ENCODE assay signal across 1 cellular context in the genomic region with DNA sequence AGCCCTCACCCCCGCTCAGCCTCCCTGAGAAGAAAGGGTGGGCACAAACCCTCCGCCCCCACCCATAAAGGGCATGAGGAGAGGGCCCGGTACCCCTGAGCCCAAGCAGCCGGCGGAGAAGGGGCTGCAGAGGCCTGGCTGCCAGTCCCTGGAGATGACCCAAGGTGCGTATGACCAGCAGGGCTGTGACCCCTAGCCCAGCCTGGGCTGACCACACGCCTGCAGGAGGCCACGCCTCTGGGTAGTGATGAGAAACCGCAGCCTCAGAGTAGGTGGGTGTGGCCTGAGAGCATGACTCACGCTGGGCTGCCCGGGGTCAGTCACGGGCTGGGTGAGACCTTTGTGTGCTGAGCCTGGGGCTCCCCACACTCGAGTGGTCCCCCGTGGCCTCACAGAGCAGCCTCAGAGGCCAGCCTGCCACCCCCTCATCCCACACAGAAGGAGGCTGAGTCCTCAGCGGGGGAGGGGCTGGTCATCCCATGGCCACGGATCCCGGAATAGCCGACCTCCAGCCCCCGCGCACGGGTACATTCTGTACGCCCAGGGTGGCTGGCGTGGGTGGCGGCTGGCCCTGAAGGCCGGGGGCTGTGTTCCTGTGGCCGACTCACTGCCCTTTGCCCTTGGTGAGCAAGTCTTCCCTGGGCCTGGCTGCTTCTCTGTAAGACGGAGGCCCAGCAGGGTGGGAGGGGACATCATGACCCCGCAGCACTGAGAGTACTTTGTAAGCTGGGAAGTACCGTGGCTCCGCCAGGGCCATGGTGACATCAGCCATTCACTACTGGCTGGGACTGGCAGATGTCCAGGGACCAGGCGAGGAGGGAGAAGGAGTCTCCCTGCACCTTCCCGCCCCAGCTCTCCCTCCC.
A peak's percentile ranks its signal among the peaks of the same experiment; 100 is the strongest.
TF ChIP-seq lines count a peak whose summit lies in the region.

No MANE protein-coding gene starts in this region.

TF ChIP-seq in HepG2, 621 proteins besides CTCF, POLR2A, EP300 and RAD21 (continued from another document and continues in another):
- TF ChIP-seq ZNF124 (CRISPR knock-in tag; IDR thresholded peaks at IDR 0.05) = 0 out of 2 replicates have a peak, but pooled peaks have one; percentile 78
- TF ChIP-seq ZFP1 (CRISPR knock-in tag; IDR thresholded peaks at IDR 0.05) = 0 out of 2 replicates have a peak, but pooled peaks have one; percentile 43
- no peak for TF ChIP-seq TBL1XR1 (IDR thresholded peaks at IDR 0.05; ENCODE audit: borderline replicate concordance, low read length, partially characterized antibody)
- TF ChIP-seq TRIM24 (CRISPR knock-in tag; IDR thresholded peaks at IDR 0.05) = no peak
- 0 out of 2 replicates have a peak, but pooled peaks have one; percentile 47 for TF ChIP-seq ZNF616 (CRISPR knock-in tag; IDR thresholded peaks at IDR 0.05; ENCODE audit: low read depth)
- no peak for TF ChIP-seq ZNF382 (CRISPR knock-in tag; IDR thresholded peaks at IDR 0.05; ENCODE audit: borderline replicate concordance)
- TF ChIP-seq, protein P1, sequence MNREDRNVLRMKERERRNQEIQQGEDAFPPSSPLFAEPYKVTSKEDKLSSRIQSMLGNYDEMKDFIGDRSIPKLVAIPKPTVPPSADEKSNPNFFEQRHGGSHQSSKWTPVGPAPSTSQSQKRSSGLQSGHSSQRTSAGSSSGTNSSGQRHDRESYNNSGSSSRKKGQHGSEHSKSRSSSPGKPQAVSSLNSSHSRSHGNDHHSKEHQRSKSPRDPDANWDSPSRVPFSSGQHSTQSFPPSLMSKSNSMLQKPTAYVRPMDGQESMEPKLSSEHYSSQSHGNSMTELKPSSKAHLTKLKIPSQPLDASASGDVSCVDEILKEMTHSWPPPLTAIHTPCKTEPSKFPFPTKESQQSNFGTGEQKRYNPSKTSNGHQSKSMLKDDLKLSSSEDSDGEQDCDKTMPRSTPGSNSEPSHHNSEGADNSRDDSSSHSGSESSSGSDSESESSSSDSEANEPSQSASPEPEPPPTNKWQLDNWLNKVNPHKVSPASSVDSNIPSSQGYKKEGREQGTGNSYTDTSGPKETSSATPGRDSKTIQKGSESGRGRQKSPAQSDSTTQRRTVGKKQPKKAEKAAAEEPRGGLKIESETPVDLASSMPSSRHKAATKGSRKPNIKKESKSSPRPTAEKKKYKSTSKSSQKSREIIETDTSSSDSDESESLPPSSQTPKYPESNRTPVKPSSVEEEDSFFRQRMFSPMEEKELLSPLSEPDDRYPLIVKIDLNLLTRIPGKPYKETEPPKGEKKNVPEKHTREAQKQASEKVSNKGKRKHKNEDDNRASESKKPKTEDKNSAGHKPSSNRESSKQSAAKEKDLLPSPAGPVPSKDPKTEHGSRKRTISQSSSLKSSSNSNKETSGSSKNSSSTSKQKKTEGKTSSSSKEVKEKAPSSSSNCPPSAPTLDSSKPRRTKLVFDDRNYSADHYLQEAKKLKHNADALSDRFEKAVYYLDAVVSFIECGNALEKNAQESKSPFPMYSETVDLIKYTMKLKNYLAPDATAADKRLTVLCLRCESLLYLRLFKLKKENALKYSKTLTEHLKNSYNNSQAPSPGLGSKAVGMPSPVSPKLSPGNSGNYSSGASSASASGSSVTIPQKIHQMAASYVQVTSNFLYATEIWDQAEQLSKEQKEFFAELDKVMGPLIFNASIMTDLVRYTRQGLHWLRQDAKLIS (CRISPR knock-in tag; IDR thresholded peaks at IDR 0.05) = peak; percentile 74; the same call in 1 of the 2 replicates
- TF ChIP-seq UBTF (CRISPR knock-in tag; IDR thresholded peaks at IDR 0.05) = peak; percentile 91
- TF ChIP-seq ZNF235 (CRISPR knock-in tag; IDR thresholded peaks at IDR 0.05; ENCODE audit: borderline replicate concordance) = no peak
- no peak for TF ChIP-seq BATF2 (CRISPR knock-in tag; IDR thresholded peaks at IDR 0.05)
- TF ChIP-seq ERF (CRISPR knock-in tag; IDR thresholded peaks at IDR 0.05) = peak; percentile 88; the same call in 1 of the 2 replicates
- TF ChIP-seq MED13 (CRISPR knock-in tag; IDR thresholded peaks at IDR 0.05) = no peak; the same call in 1 of the 2 replicates
- no peak for TF ChIP-seq GRHL1 (CRISPR knock-in tag; conservative IDR thresholded peaks at IDR 0.05)
- TF ChIP-seq ZNF572 (CRISPR knock-in tag; IDR thresholded peaks at IDR 0.05) = no peak; the same call in 1 of the 2 replicates
- TF ChIP-seq TFDP2 (CRISPR knock-in tag; IDR thresholded peaks at IDR 0.05) = no peak
- TF ChIP-seq MEF2D (CRISPR knock-in tag; IDR thresholded peaks at IDR 0.05) = peak; percentile 95
- TF ChIP-seq MXD4 (CRISPR knock-in tag; IDR thresholded peaks at IDR 0.05) = peak; percentile 75; the same call in 1 of the 2 replicates
- TF ChIP-seq ZNF530 (CRISPR knock-in tag; IDR thresholded peaks at IDR 0.05; ENCODE audit: low read depth) = no peak
- no peak for TF ChIP-seq ZNF446 (CRISPR knock-in tag; IDR thresholded peaks at IDR 0.05)
- TF ChIP-seq BRCA1 (CRISPR knock-in tag; IDR thresholded peaks at IDR 0.05) = no peak
- TF ChIP-seq RARG (CRISPR knock-in tag; IDR thresholded peaks at IDR 0.05; ENCODE audit: low read depth) = no peak
- 0 out of 2 replicates have a peak, but pooled peaks have one; percentile 28 for TF ChIP-seq ZNF788 (CRISPR knock-in tag; IDR thresholded peaks at IDR 0.05; ENCODE audit: borderline replicate concordance)
- no peak for TF ChIP-seq TMF1 (CRISPR knock-in tag; IDR thresholded peaks at IDR 0.05; ENCODE audit: low read depth)
- no peak for TF ChIP-seq ZFP41 (CRISPR knock-in tag; IDR thresholded peaks at IDR 0.05; ENCODE audit: borderline replicate concordance)
- no peak for TF ChIP-seq ZSCAN12 (CRISPR knock-in tag; IDR thresholded peaks at IDR 0.05)
- peak; percentile 71; the same call in 1 of the 2 replicates for TF ChIP-seq SSRP1 (CRISPR knock-in tag; IDR thresholded peaks at IDR 0.05)
- TF ChIP-seq, protein P2, sequence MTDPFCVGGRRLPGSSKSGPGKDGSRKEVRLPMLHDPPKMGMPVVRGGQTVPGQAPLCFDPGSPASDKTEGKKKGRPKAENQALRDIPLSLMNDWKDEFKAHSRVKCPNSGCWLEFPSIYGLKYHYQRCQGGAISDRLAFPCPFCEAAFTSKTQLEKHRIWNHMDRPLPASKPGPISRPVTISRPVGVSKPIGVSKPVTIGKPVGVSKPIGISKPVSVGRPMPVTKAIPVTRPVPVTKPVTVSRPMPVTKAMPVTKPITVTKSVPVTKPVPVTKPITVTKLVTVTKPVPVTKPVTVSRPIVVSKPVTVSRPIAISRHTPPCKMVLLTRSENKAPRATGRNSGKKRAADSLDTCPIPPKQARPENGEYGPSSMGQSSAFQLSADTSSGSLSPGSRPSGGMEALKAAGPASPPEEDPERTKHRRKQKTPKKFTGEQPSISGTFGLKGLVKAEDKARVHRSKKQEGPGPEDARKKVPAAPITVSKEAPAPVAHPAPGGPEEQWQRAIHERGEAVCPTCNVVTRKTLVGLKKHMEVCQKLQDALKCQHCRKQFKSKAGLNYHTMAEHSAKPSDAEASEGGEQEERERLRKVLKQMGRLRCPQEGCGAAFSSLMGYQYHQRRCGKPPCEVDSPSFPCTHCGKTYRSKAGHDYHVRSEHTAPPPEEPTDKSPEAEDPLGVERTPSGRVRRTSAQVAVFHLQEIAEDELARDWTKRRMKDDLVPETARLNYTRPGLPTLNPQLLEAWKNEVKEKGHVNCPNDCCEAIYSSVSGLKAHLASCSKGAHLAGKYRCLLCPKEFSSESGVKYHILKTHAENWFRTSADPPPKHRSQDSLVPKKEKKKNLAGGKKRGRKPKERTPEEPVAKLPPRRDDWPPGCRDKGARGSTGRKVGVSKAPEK (CRISPR knock-in tag; IDR thresholded peaks at IDR 0.05; ENCODE audit: borderline replicate concordance) = 0 out of 2 replicates have a peak, but pooled peaks have one; percentile 65
- TF ChIP-seq, protein P3, sequence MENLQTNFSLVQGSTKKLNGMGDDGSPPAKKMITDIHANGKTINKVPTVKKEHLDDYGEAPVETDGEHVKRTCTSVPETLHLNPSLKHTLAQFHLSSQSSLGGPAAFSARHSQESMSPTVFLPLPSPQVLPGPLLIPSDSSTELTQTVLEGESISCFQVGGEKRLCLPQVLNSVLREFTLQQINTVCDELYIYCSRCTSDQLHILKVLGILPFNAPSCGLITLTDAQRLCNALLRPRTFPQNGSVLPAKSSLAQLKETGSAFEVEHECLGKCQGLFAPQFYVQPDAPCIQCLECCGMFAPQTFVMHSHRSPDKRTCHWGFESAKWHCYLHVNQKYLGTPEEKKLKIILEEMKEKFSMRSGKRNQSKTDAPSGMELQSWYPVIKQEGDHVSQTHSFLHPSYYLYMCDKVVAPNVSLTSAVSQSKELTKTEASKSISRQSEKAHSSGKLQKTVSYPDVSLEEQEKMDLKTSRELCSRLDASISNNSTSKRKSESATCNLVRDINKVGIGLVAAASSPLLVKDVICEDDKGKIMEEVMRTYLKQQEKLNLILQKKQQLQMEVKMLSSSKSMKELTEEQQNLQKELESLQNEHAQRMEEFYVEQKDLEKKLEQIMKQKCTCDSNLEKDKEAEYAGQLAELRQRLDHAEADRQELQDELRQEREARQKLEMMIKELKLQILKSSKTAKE (CRISPR knock-in tag; IDR thresholded peaks at IDR 0.05; ENCODE audit: borderline replicate concordance) = no peak
- TF ChIP-seq ZNF451 (CRISPR knock-in tag; IDR thresholded peaks at IDR 0.05) = peak; percentile 84
- TF ChIP-seq PTBP1 (IDR thresholded peaks at IDR 0.05; ENCODE audit: low read depth, low read length, poor library complexity, severe bottlenecking) = peak; percentile 74
- TF ChIP-seq, protein P4, sequence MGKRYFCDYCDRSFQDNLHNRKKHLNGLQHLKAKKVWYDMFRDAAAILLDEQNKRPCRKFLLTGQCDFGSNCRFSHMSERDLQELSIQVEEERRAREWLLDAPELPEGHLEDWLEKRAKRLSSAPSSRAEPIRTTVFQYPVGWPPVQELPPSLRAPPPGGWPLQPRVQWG (CRISPR knock-in tag; IDR thresholded peaks at IDR 0.05; ENCODE audit: borderline replicate concordance, low read depth) = no peak
- peak; percentile 76 for TF ChIP-seq POLR2AphosphoS5 (IDR thresholded peaks at IDR 0.05; ENCODE audit: low read depth, low read length)
- TF ChIP-seq FOXO4 (CRISPR knock-in tag; conservative IDR thresholded peaks at IDR 0.05) = no peak
- TF ChIP-seq ZNF460 (CRISPR knock-in tag; IDR thresholded peaks at IDR 0.05; ENCODE audit: borderline replicate concordance) = no peak; the same call in 1 of the 2 replicates
- 0 out of 2 replicates have a peak, but pooled peaks have one; percentile 65 for TF ChIP-seq HBP1 (CRISPR knock-in tag; IDR thresholded peaks at IDR 0.05; ENCODE audit: low read depth)
